Comparison of ENCODE assay signal across 12 cellular contexts in genomic region chr2:234377761-234378341, GRCh38.
DNase-seq lines count a peak whose midpoint lies in the region; ATAC-seq and TF ChIP-seq lines count a peak whose summit lies in the region.
"Had no signal": no experiment of that assay in that cellular context is flagged by ENCODE, and none has a peak within 500 bp of the region (broad histone marks: within the 10 kb centered on the region; RNA-seq: fewer than 3 reads in every experiment).

No MANE protein-coding gene starts in this region.

- DNase-seq in AG10803 (ENCODE audit: low read depth) (peak; percentile 99), brain pericyte (ENCODE audit: low read depth, low spot score) (peak; percentile 16), T-helper 2 cell (no peak), activated gamma-delta T cell treated with Interleukin-2 at 50 U/mL for 16 hours (no peak)
- DNase-seq: COR-L47; NCI-H1105; stimulated activated CD4-positive, alpha-beta T cell treated with anti-CD3 and anti-CD28 coated beads, Interleukin-2, amount 100 ng/mL, for 24 hours; substantia nigra had no signal

- H3K9me3 ChIP-seq in HUES64 (ENCODE audit: insufficient read depth, low read depth, low read length) (no peaks in the 10 kb centered on the region), mesodermal cell (ENCODE audit: control insufficient read depth, low read length) (no peaks in the 10 kb centered on the region)

- H3K36me3 ChIP-seq in HUES64 (ENCODE audit: insufficient read depth, low read length) (no peaks in the 10 kb centered on the region), mesodermal cell (ENCODE audit: control insufficient read depth, insufficient read depth, low read length) (no peaks in the 10 kb centered on the region)

- WGBS in HUES64 = 83% methylated on average over 11 of the region's 11 CpGs
- WGBS in mesodermal cell (ENCODE audit: insufficient coverage in 2 of 2), 2 experiments = 68 to 76% methylated on average over 6 to 11 of the region's 11 CpGs

- ATAC-seq in HG03159 (IDR thresholded peaks at IDR 0.05; ENCODE audit: unreplicated experiment) (no peak), HG02885 (IDR thresholded peaks at IDR 0.05; ENCODE audit: poor library complexity, unreplicated experiment) (no peak)

- H3K27ac ChIP-seq in HUES64 (ENCODE audit: low read depth, low read length) = peak overlapping the region; percentile 9; the same call in 1 of the 2 replicates
- peak overlapping the region; percentile 74 for H3K27ac ChIP-seq in mesodermal cell (ENCODE audit: low read depth, low read length, severe bottlenecking)

- H3K4me1 ChIP-seq in HUES64 (ENCODE audit: insufficient read depth, low read length) (peaks cover 15% of the 10 kb centered on the region; the same call in 1 of the 2 replicates), mesodermal cell (ENCODE audit: control insufficient read depth, insufficient read depth, low read length, poor library complexity, severe bottlenecking) (peaks cover 9% of the 10 kb centered on the region)

- TF ChIP-seq CTCF in AG10803 (conservative IDR thresholded peaks at IDR 0.05; ENCODE audit: low read length) = no peak

- 0 out of 2 replicates have a peak overlapping the region, but pooled peaks have one; percentile 15 for H3K9ac ChIP-seq in HUES64 (ENCODE audit: low read depth, low read length)

- peak overlapping the region; percentile 44 for H3K4me3 ChIP-seq in AG10803 (ENCODE audit: low read length)
- H3K4me3 ChIP-seq in HUES64 (ENCODE audit: low read length) = no peak overlapping the region
- H3K4me3 ChIP-seq in mesodermal cell (ENCODE audit: extremely low read depth, insufficient read depth, low read length, poor library complexity, severe bottlenecking) = no peak overlapping the region

- H3K27me3 ChIP-seq in HUES64 (ENCODE audit: insufficient read depth, low read length) = no peaks in the 10 kb centered on the region

Comparison
In these comparisons a context has a peak if more than half of its experiments do, and no peak if none do; other contexts are left out.
1. DNase-seq: peak in AG10803 (single experiment) and brain pericyte (single experiment); none in T-helper 2 cell (0 of 5) and activated gamma-delta T cell treated with Interleukin-2 at 50 U/mL for 16 hours (single experiment).